In genomic region chr16:30937692-30938091, GRCh38 we compare ENCODE assay signal across 13 cellular contexts. TPM values are rescaled to one million over a fixed set of nuclear protein-coding genes. Genes with fewer than 3 reads are reported as not detected.
A peak's percentile ranks its signal among the peaks of the same experiment; 100 is the strongest.
DNase-seq lines count a peak whose midpoint lies in the region; ATAC-seq lines count a peak whose summit lies in the region.
"Had no signal": no experiment of that assay in that cellular context is flagged by ENCODE, and none has a peak within 500 bp of the region (broad histone marks: within the 10 kb centered on the region; RNA-seq: fewer than 3 reads in every experiment).

No MANE protein-coding gene starts in this region.

- H3K4me1 ChIP-seq in adipocyte (ENCODE audit: control insufficient read depth, insufficient read depth, low read length) = peaks cover 12% of the 10 kb centered on the region
- peaks cover 5 to 8% of the 10 kb centered on the region in 2 donors for H3K4me1 ChIP-seq in naive thymus-derived CD4-positive, alpha-beta T cell (ENCODE audit: control insufficient read depth in 2 of 2, insufficient read depth in 2 of 2, low read length in 2 of 2)
- H3K4me1 ChIP-seq in trophoblast cell (ENCODE audit: control insufficient read depth in 1 of 2, insufficient read depth in 2 of 2, low read length in 2 of 2) = no peaks in the 10 kb centered on the region

- peaks cover 10% of the 10 kb centered on the region for H3K36me3 Mint-ChIP-seq in activated CD4-positive, alpha-beta T cell treated with anti-CD3 and anti-CD28 coated beads for 36 hours (ENCODE audit: low read depth)
- peaks cover 0 to 5% (median under 1%) of the 10 kb centered on the region in 5 donors for H3K36me3 Mint-ChIP-seq in naive thymus-derived CD4-positive, alpha-beta T cell

- POLR2A ChIA-PET in activated CD4-positive, alpha-beta T cell treated with anti-CD3 and anti-CD28 coated beads for 36 hours (lab: Charles Lee) = no interaction called here
- POLR2A ChIA-PET in naive thymus-derived CD4-positive, alpha-beta T cell (lab: Charles Lee) = interaction anchor here (0.9 kb wide), 1 partner anchor 124 kb away, joined by 3 read pairs; no protein-coding TSS in a partner anchor

- H2BK120ac ChIP-seq in trophoblast cell (ENCODE audit: insufficient read depth, low read length, poor library complexity) = no peak overlapping the region

- H3K4me3 ChIP-seq in adipocyte (ENCODE audit: low read length) = no peak overlapping the region
- H3K4me3 ChIP-seq in naive thymus-derived CD4-positive, alpha-beta T cell (ENCODE audit: low read length) = no peak overlapping the region
- H3K4me3 ChIP-seq in trophoblast cell (ENCODE audit: low read depth, low read length) = no peak overlapping the region
- H3K4me3 ChIP-seq: upper lobe of left lung had no signal

- H3K9ac ChIP-seq in adipocyte (ENCODE audit: low read length) (peak overlapping the region; percentile 46), trophoblast cell (ENCODE audit: low read length) (no peak overlapping the region)

- no peak overlapping the region for H4K8ac ChIP-seq in trophoblast cell (ENCODE audit: low read depth, low read length)

- H3K27ac Mint-ChIP-seq in activated CD4-positive, alpha-beta T cell treated with anti-CD3 and anti-CD28 coated beads for 36 hours = peak overlapping the region; percentile 33
- H3K27ac Mint-ChIP-seq in naive thymus-derived CD4-positive, alpha-beta T cell = peak overlapping the region in 5 of 9 donors; percentile 11 to 84 (median 68)
- H3K27ac Mint-ChIP-seq: activated naive CD8-positive, alpha-beta T cell treated with anti-CD3 and anti-CD28 coated beads for 36 hours; IgD-negative memory B cell had no signal

- CTCF ChIA-PET in activated CD4-positive, alpha-beta T cell treated with anti-CD3 and anti-CD28 coated beads for 36 hours (lab: Charles Lee) = interaction anchor here (0.6 to 3.1 kb wide), 3 partner anchors 12 to 36 kb away, joined by 3 to 11 read pairs (median 5); no protein-coding TSS in a partner anchor
- CTCF ChIA-PET in naive thymus-derived CD4-positive, alpha-beta T cell (lab: Charles Lee) = no interaction called here

- H3K36me3 ChIP-seq in adipocyte (ENCODE audit: control insufficient read depth, insufficient read depth, low read length, severe bottlenecking) = peaks cover 18% of the 10 kb centered on the region
- peaks cover 0 to under 1% (median 0%) of the 10 kb centered on the region in 3 experiments for H3K36me3 ChIP-seq in naive thymus-derived CD4-positive, alpha-beta T cell (ENCODE audit: control insufficient read depth in 2 of 3, insufficient read depth in 3 of 3, low read length in 3 of 3)
- peaks cover 49 to 53% of the 10 kb centered on the region in 2 experiments for H3K36me3 ChIP-seq in trophoblast cell (ENCODE audit: control insufficient read depth in 1 of 2, insufficient read depth in 2 of 2, low read length in 2 of 2)

- no CpG with 5 or more reads among the region's 5 CpGs for WGBS in trophoblast cell (ENCODE audit: extremely low coverage, insufficient coverage, insufficient read length)

- H2BK12ac ChIP-seq in trophoblast cell (ENCODE audit: low read length) = no peak overlapping the region

- H4K12ac ChIP-seq in trophoblast cell (ENCODE audit: low read depth, low read length) = no peak overlapping the region

- no peak overlapping the region for H3K27ac ChIP-seq in naive thymus-derived CD4-positive, alpha-beta T cell (ENCODE audit: low read depth, low read length)
- no peak overlapping the region for H3K27ac ChIP-seq in trophoblast cell (ENCODE audit: low read depth, low read length)
- H3K27ac ChIP-seq in substantia nigra (ENCODE audit: low read depth, low read length, poor library complexity, severe bottlenecking) = no peak overlapping the region
- H3K27ac ChIP-seq: upper lobe of left lung had no signal

- no peaks in the 10 kb centered on the region for H3K79me2 ChIP-seq in trophoblast cell (ENCODE audit: control insufficient read depth, insufficient read depth, low read length, poor library complexity)

- no peak for ATAC-seq in activated CD4-positive, alpha-beta T cell treated with anti-CD3 and anti-CD28 coated beads for 36 hours
- ATAC-seq in naive thymus-derived CD4-positive, alpha-beta T cell = no peak
- no peak for ATAC-seq in HG02623 (IDR thresholded peaks at IDR 0.05; ENCODE audit: unreplicated experiment)

- no peak overlapping the region for H3K18ac ChIP-seq in trophoblast cell (ENCODE audit: low read length)

- intact Hi-C loops in activated CD4-positive, alpha-beta T cell treated with anti-CD3 and anti-CD28 coated beads for 36 hours (cut with DNase I, micrococcal nuclease) = no loop called here
- intact Hi-C loops in naive thymus-derived CD4-positive, alpha-beta T cell (cut with micrococcal nuclease) = no loop called here

- H2AFZ ChIP-seq in trophoblast cell (ENCODE audit: insufficient read depth, low read length, poor library complexity) = no peak overlapping the region

- no peaks in the 10 kb centered on the region for H3K27me3 ChIP-seq in adipocyte (replicated peaks; ENCODE audit: control insufficient read depth, insufficient read depth, low read length)
- H3K27me3 ChIP-seq in naive thymus-derived CD4-positive, alpha-beta T cell (ENCODE audit: control insufficient read depth in 2 of 2, insufficient read depth in 2 of 2, low read length in 2 of 2) = no peaks in the 10 kb centered on the region
- no peaks in the 10 kb centered on the region for H3K27me3 ChIP-seq in trophoblast cell (ENCODE audit: insufficient read depth, low read length)
- H3K27me3 ChIP-seq: upper lobe of left lung had no signal

- H2AK5ac ChIP-seq in trophoblast cell (ENCODE audit: low read length) = no peak overlapping the region

- H3K4me3 Mint-ChIP-seq in activated CD4-positive, alpha-beta T cell treated with anti-CD3 and anti-CD28 coated beads for 36 hours = no peak overlapping the region
- H3K4me3 Mint-ChIP-seq in naive thymus-derived CD4-positive, alpha-beta T cell = no peak overlapping the region
- H3K4me3 Mint-ChIP-seq: activated naive CD8-positive, alpha-beta T cell treated with anti-CD3 and anti-CD28 coated beads for 36 hours; IgD-negative memory B cell had no signal

- H3K79me1 ChIP-seq in trophoblast cell (ENCODE audit: low read length) = no peaks in the 10 kb centered on the region

- H2BK5ac ChIP-seq in trophoblast cell (ENCODE audit: low read depth, low read length, poor library complexity) = no peak overlapping the region

- H3K4me1 Mint-ChIP-seq in activated CD4-positive, alpha-beta T cell treated with anti-CD3 and anti-CD28 coated beads for 36 hours = peaks cover 27% of the 10 kb centered on the region
- H3K4me1 Mint-ChIP-seq in naive thymus-derived CD4-positive, alpha-beta T cell = peaks cover 15 to 39% (median 19%) of the 10 kb centered on the region in 7 donors

- no peak for DNase-seq in activated CD4-positive, alpha-beta T cell treated with anti-CD3 and anti-CD28 coated beads for 36 hours
- no peak for DNase-seq in activated CD4-positive, alpha-beta T cell treated with anti-CD3 and anti-CD28 coated beads for 48 hours
- DNase-seq in GDM1 (lab: John Stamatoyannopoulos, UW) (peak; percentile 44), adipocyte (ENCODE audit: low read depth) (no peak), trophoblast cell (no peak), substantia nigra (lab: John Stamatoyannopoulos, UW) (no peak)
- no peak for DNase-seq in naive thymus-derived CD4-positive, alpha-beta T cell
- DNase-seq: activated naive CD8-positive, alpha-beta T cell treated with anti-CD3 and anti-CD28 coated beads for 36 hours; glutamatergic neuron; NK-92 treated with Interleukin-12 subunit alpha and Interleukin-12 subunit beta, amount 100 ng/mL, for 24 hours; upper lobe of left lung had no signal

- H3K23ac ChIP-seq in trophoblast cell (ENCODE audit: low read length) = no peak overlapping the region

- no peak overlapping the region for H3K4ac ChIP-seq in trophoblast cell (ENCODE audit: low read depth, low read length)

- H3K9me3 ChIP-seq in adipocyte (ENCODE audit: control insufficient read depth, low read length) (no peaks in the 10 kb centered on the region), trophoblast cell (ENCODE audit: insufficient read depth, low read depth, low read length) (no peaks in the 10 kb centered on the region)
- H3K9me3 ChIP-seq in naive thymus-derived CD4-positive, alpha-beta T cell (ENCODE audit: control insufficient read depth in 2 of 3, low read length in 3 of 3) = no peaks in the 10 kb centered on the region
- H3K9me3 ChIP-seq: upper lobe of left lung had no signal

- no peak overlapping the region for H4K91ac ChIP-seq in trophoblast cell (ENCODE audit: low read depth, low read length)

- no peaks in the 10 kb centered on the region for H3K27me3 Mint-ChIP-seq in activated CD4-positive, alpha-beta T cell treated with anti-CD3 and anti-CD28 coated beads for 36 hours
- no peaks in the 10 kb centered on the region for H3K27me3 Mint-ChIP-seq in naive thymus-derived CD4-positive, alpha-beta T cell
- H3K27me3 Mint-ChIP-seq: activated naive CD8-positive, alpha-beta T cell treated with anti-CD3 and anti-CD28 coated beads for 36 hours; IgD-negative memory B cell had no signal

- H3K4me2 ChIP-seq in trophoblast cell (ENCODE audit: low read length) = no peak overlapping the region

- H3K14ac ChIP-seq in trophoblast cell (ENCODE audit: low read length) = no peak overlapping the region

- no peaks in the 10 kb centered on the region for H3K9me3 Mint-ChIP-seq in activated CD4-positive, alpha-beta T cell treated with anti-CD3 and anti-CD28 coated beads for 36 hours (ENCODE audit: low read depth)
- H3K9me3 Mint-ChIP-seq in naive thymus-derived CD4-positive, alpha-beta T cell = no peaks in the 10 kb centered on the region
- H3K9me3 Mint-ChIP-seq: activated naive CD8-positive, alpha-beta T cell treated with anti-CD3 and anti-CD28 coated beads for 36 hours; IgD-negative memory B cell had no signal

RNA-seq across cellular contexts. Expression of gene ORAI3, which starts 11.2 kb away (rescaled TPM):
- 1 to 10 TPM; 6.9 to 7.9 TPM for total RNA-seq in activated CD4-positive, alpha-beta T cell treated with anti-CD3 and anti-CD28 coated beads for 36 hours
- 10 to 100 TPM in 4 of 5 experiments, 1 to 10 TPM in 1; 6.0 to 29.8 (median 18.4) TPM for total RNA-seq in naive thymus-derived CD4-positive, alpha-beta T cell
- polyA plus RNA-seq in naive thymus-derived CD4-positive, alpha-beta T cell = 10 to 100 TPM; 10.3 to 17.8 TPM
- 14.3 and 15.9 TPM in 2 replicates for polyA plus RNA-seq in trophoblast cell (2013)

RNA-seq across cellular contexts. Expression of gene FBXL19, which starts 14.3 kb away (rescaled TPM):
- total RNA-seq in activated CD4-positive, alpha-beta T cell treated with anti-CD3 and anti-CD28 coated beads for 36 hours = 10 to 100 TPM; 23.7 to 31.4 TPM
- total RNA-seq in naive thymus-derived CD4-positive, alpha-beta T cell = 10 to 100 TPM; 11.1 to 26.8 (median 17.0) TPM
- polyA plus RNA-seq in naive thymus-derived CD4-positive, alpha-beta T cell = under 1 TPM; 0.08 to 0.16 TPM
- 36.4 and 36.8 TPM in 2 replicates for polyA plus RNA-seq in trophoblast cell (2013)

RNA-seq across cellular contexts. Expression of gene SETD1A, which starts 19.9 kb away (rescaled TPM):
- 10 to 100 TPM; 18.5 to 21.7 TPM for total RNA-seq in activated CD4-positive, alpha-beta T cell treated with anti-CD3 and anti-CD28 coated beads for 36 hours
- total RNA-seq in naive thymus-derived CD4-positive, alpha-beta T cell = 10 to 100 TPM; 27.0 to 47.2 (median 36.8) TPM
- polyA plus RNA-seq in naive thymus-derived CD4-positive, alpha-beta T cell = 1 to 10 TPM; 1.3 to 2.5 TPM
- polyA plus RNA-seq in trophoblast cell (2013) = 14.9 and 15.0 TPM in 2 replicates

RNA-seq across cellular contexts. Expression of gene CTF1, which starts 41.3 kb away (rescaled TPM):
- total RNA-seq in activated CD4-positive, alpha-beta T cell treated with anti-CD3 and anti-CD28 coated beads for 36 hours = under 1 TPM; 0.18 TPM
- total RNA-seq in naive thymus-derived CD4-positive, alpha-beta T cell = under 1 TPM in 4 of 5 experiments, not detected in 1; 0.17 to 0.54 (median 0.40) TPM
- not detected for polyA plus RNA-seq in naive thymus-derived CD4-positive, alpha-beta T cell
- 6.0 and 6.4 TPM in 2 replicates for polyA plus RNA-seq in trophoblast cell (2013)
- polyA plus RNA-seq: IgD-negative memory B cell had no signal

RNA-seq across cellular contexts. Expression of gene BCL7C, which starts 43.8 kb away (rescaled TPM):
- 10 to 100 TPM; 19.5 to 20.4 TPM for total RNA-seq in activated CD4-positive, alpha-beta T cell treated with anti-CD3 and anti-CD28 coated beads for 36 hours
- 10 to 100 TPM; 17.2 to 23.7 (median 22.7) TPM for total RNA-seq in naive thymus-derived CD4-positive, alpha-beta T cell
- 10 to 100 TPM; 28.4 to 31.4 TPM for polyA plus RNA-seq in naive thymus-derived CD4-positive, alpha-beta T cell
- 28.8 TPM in 2 replicates for polyA plus RNA-seq in trophoblast cell (2013)
